2 cellular contexts compared by ENCODE assay signal in genomic region chr13:73222627-73223026, GRCh38.
TF ChIP-seq lines count a peak whose summit lies in the region.

No MANE protein-coding gene starts in this region.

TF ChIP-seq in HCT116, 20 proteins besides CTCF, POLR2A, EP300 and RAD21 (continued from another document):
- TF ChIP-seq ZBTB33 (IDR thresholded peaks at IDR 0.05; ENCODE audit: extremely low read depth, insufficient replicate concordance, low read length): no peak
TF ChIP-seq in HCT116: peak in this region for 0.

TF ChIP-seq in GM23338, 12 proteins besides CTCF, POLR2A, EP300 and RAD21 (continued from another document):
- TF ChIP-seq, protein P1, sequence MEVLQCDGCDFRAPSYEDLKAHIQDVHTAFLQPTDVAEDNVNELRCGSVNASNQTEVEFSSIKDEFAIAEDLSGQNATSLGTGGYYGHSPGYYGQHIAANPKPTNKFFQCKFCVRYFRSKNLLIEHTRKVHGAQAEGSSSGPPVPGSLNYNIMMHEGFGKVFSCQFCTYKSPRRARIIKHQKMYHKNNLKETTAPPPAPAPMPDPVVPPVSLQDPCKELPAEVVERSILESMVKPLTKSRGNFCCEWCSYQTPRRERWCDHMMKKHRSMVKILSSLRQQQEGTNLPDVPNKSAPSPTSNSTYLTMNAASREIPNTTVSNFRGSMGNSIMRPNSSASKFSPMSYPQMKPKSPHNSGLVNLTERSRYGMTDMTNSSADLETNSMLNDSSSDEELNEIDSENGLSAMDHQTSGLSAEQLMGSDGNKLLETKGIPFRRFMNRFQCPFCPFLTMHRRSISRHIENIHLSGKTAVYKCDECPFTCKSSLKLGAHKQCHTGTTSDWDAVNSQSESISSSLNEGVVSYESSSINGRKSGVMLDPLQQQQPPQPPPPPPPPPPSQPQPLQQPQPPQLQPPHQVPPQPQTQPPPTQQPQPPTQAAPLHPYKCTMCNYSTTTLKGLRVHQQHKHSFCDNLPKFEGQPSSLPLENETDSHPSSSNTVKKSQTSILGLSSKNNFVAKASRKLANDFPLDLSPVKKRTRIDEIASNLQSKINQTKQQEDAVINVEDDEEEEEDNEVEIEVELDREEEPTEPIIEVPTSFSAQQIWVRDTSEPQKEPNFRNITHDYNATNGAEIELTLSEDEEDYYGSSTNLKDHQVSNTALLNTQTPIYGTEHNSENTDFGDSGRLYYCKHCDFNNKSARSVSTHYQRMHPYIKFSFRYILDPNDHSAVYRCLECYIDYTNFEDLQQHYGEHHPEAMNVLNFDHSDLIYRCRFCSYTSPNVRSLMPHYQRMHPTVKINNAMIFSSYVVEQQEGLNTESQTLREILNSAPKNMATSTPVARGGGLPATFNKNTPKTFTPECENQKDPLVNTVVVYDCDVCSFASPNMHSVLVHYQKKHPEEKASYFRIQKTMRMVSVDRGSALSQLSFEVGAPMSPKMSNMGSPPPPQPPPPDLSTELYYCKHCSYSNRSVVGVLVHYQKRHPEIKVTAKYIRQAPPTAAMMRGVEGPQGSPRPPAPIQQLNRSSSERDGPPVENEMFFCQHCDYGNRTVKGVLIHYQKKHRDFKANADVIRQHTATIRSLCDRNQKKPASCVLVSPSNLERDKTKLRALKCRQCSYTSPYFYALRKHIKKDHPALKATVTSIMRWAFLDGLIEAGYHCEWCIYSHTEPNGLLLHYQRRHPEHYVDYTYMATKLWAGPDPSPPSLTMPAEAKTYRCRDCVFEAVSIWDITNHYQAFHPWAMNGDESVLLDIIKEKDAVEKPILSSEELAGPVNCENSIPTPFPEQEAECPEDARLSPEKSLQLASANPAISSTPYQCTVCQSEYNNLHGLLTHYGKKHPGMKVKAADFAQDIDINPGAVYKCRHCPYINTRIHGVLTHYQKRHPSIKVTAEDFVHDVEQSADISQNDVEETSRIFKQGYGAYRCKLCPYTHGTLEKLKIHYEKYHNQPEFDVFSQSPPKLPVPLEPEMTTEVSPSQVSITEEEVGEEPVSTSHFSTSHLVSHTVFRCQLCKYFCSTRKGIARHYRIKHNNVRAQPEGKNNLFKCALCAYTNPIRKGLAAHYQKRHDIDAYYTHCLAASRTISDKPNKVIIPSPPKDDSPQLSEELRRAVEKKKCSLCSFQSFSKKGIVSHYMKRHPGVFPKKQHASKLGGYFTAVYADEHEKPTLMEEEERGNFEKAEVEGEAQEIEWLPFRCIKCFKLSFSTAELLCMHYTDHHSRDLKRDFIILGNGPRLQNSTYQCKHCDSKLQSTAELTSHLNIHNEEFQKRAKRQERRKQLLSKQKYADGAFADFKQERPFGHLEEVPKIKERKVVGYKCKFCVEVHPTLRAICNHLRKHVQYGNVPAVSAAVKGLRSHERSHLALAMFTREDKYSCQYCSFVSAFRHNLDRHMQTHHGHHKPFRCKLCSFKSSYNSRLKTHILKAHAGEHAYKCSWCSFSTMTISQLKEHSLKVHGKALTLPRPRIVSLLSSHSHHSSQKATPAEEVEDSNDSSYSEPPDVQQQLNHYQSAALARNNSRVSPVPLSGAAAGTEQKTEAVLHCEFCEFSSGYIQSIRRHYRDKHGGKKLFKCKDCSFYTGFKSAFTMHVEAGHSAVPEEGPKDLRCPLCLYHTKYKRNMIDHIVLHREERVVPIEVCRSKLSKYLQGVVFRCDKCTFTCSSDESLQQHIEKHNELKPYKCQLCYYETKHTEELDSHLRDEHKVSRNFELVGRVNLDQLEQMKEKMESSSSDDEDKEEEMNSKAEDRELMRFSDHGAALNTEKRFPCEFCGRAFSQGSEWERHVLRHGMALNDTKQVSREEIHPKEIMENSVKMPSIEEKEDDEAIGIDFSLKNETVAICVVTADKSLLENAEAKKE (CRISPR knock-in tag; IDR thresholded peaks at IDR 0.05): no peak
- TF ChIP-seq ZNF331 (CRISPR knock-in tag; IDR thresholded peaks at IDR 0.05; ENCODE audit: low read depth) (no peak), EZH2 (IDR thresholded peaks at IDR 0.05; ENCODE audit: low read depth, unreplicated experiment) (no peak), CREB1 (CRISPR knock-in tag; IDR thresholded peaks at IDR 0.05; ENCODE audit: low read depth) (no peak), NANOG (IDR thresholded peaks at IDR 0.05; ENCODE audit: borderline replicate concordance) (no peak), POLR2AphosphoS5 (IDR thresholded peaks at IDR 0.05; ENCODE audit: low read depth) (no peak), JUNB (IDR thresholded peaks at IDR 0.05; ENCODE audit: unreplicated experiment) (no peak), EZH2phosphoT487 (IDR thresholded peaks at IDR 0.05; ENCODE audit: unreplicated experiment) (no peak), ZNF114 (CRISPR knock-in tag; IDR thresholded peaks at IDR 0.05) (no peak)
- TF ChIP-seq, protein P2, sequence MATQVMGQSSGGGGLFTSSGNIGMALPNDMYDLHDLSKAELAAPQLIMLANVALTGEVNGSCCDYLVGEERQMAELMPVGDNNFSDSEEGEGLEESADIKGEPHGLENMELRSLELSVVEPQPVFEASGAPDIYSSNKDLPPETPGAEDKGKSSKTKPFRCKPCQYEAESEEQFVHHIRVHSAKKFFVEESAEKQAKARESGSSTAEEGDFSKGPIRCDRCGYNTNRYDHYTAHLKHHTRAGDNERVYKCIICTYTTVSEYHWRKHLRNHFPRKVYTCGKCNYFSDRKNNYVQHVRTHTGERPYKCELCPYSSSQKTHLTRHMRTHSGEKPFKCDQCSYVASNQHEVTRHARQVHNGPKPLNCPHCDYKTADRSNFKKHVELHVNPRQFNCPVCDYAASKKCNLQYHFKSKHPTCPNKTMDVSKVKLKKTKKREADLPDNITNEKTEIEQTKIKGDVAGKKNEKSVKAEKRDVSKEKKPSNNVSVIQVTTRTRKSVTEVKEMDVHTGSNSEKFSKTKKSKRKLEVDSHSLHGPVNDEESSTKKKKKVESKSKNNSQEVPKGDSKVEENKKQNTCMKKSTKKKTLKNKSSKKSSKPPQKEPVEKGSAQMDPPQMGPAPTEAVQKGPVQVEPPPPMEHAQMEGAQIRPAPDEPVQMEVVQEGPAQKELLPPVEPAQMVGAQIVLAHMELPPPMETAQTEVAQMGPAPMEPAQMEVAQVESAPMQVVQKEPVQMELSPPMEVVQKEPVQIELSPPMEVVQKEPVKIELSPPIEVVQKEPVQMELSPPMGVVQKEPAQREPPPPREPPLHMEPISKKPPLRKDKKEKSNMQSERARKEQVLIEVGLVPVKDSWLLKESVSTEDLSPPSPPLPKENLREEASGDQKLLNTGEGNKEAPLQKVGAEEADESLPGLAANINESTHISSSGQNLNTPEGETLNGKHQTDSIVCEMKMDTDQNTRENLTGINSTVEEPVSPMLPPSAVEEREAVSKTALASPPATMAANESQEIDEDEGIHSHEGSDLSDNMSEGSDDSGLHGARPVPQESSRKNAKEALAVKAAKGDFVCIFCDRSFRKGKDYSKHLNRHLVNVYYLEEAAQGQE (IDR thresholded peaks at IDR 0.05; ENCODE audit: unreplicated experiment): no peak
